23 cellular contexts compared by ENCODE assay signal in the genomic region with DNA sequence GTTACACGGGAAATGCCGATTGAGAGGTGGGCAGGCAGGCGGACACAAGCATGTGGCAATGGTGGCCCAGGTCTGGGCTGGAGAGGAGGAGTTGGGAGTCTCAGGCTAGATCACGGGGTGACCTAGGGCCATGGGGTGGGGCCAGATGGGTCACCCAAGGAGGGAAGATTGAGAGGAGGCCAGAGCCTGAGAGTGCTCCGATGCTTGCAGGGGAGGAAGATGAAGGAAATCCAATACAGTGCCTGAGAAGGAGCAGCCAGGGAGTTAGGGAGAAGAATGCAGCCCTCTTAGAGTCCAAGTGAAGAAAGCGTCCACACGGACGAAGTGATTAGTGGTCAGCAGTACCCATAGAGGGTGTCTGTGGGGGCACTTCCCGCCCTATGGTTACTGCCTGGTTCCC.
"Had no signal": no experiment of that assay in that cellular context is flagged by ENCODE, and none has a peak within 500 bp of the region (broad histone marks: within the 10 kb centered on the region; RNA-seq: fewer than 3 reads in every experiment).

No MANE protein-coding gene starts in this region.

- H2AFZ ChIP-seq: hepatocyte had no signal

- H3K27ac ChIP-seq: gastroesophageal sphincter, heart left ventricle, hepatocyte, neutrophil, prostate gland, sigmoid colon, testis, tibial artery had no signal

- H3K4me1 Mint-ChIP-seq: naive thymus-derived CD8-positive, alpha-beta T cell had no signal

- H3K4me2 ChIP-seq: hepatocyte had no signal

- H3K4me1 ChIP-seq: gastroesophageal sphincter, prostate gland, sigmoid colon, testis had no signal

- H3K4me3 ChIP-seq: gastroesophageal sphincter, heart left ventricle, hepatocyte, prostate gland, sigmoid colon, testis, tibial artery had no signal

- DNase-seq: cerebellar nuclear complex; cortex of kidney; effector memory CD8-positive, alpha-beta T cell; foreskin fibroblast; heart left ventricle; kidney; naive thymus-derived CD8-positive, alpha-beta T cell; right cardiac atrium; sigmoid colon; stimulated activated CD4-positive, alpha-beta T cell treated with anti-CD3 and anti-CD28 coated beads, Interleukin-2, amount 100 ng/mL, for 24 hours; stimulated activated CD4-positive, alpha-beta T cell treated with anti-CD3 and anti-CD28 coated beads, Interleukin-4, amount 100 ng/mL, for 24 hours; stimulated activated naive CD8-positive, alpha-beta T cell treated with anti-CD3 and anti-CD28 coated beads, Interleukin-15, Interleukin-2, amounts not matched to agents 100 U/mL and 50 U/mL, for 24 hours; substantia nigra; testis; tibial artery had no signal

- H3K27me3 ChIP-seq: gastroesophageal sphincter, heart left ventricle, hepatocyte, neutrophil, sigmoid colon, testis, tibial artery had no signal

- H3K4me3 Mint-ChIP-seq: effector memory CD8-positive, alpha-beta T cell; neural crest cell; stimulated activated effector memory CD8-positive, alpha-beta T cell treated with anti-CD3 and anti-CD28 coated beads, Interleukin-12 subunit alpha, Interleukin-12 subunit beta, amount 100 ng/mL, for 72 hours; type B pancreatic cell had no signal

- ATAC-seq: effector memory CD8-positive, alpha-beta T cell; gastroesophageal sphincter; left lobe of liver; naive thymus-derived CD8-positive, alpha-beta T cell; right cardiac atrium; stimulated activated effector memory CD8-positive, alpha-beta T cell treated with anti-CD3 and anti-CD28 coated beads, Interleukin-12 subunit alpha, Interleukin-12 subunit beta, amount 100 ng/mL, for 72 hours; stimulated activated naive CD8-positive, alpha-beta T cell treated with anti-CD3 and anti-CD28 coated beads, Interleukin-15, Interleukin-2, amounts not matched to agents 100 U/mL and 50 U/mL, for 24 hours had no signal

- H3K36me3 ChIP-seq: neutrophil, prostate gland had no signal

- H3K9me3 ChIP-seq: neutrophil, prostate gland, testis had no signal

- H3K27me3 Mint-ChIP-seq: type B pancreatic cell had no signal

- H3K36me3 Mint-ChIP-seq: stimulated activated effector memory CD8-positive, alpha-beta T cell treated with anti-CD3 and anti-CD28 coated beads, Interleukin-12 subunit alpha, Interleukin-12 subunit beta, amount 100 ng/mL, for 72 hours had no signal

- H3K27ac Mint-ChIP-seq: effector memory CD8-positive, alpha-beta T cell; stimulated activated effector memory CD8-positive, alpha-beta T cell treated with anti-CD3 and anti-CD28 coated beads, Interleukin-12 subunit alpha, Interleukin-12 subunit beta, amount 100 ng/mL, for 72 hours had no signal
